In genomic region chr15:89206908-89207331, GRCh38 we compare ENCODE assay signal across 8 cellular contexts. TPM values are rescaled to one million over a fixed set of nuclear protein-coding genes. Genes with fewer than 3 reads are reported as not detected.
A peak's percentile ranks its signal among the peaks of the same experiment; 100 is the strongest.
DNase-seq lines count a peak whose midpoint lies in the region; ATAC-seq and TF ChIP-seq lines count a peak whose summit lies in the region.

No MANE protein-coding gene starts in this region.

- TF ChIP-seq CTCF in GM12864 (IDR thresholded peaks at IDR 0.05; ENCODE audit: low read depth, low read length, missing control alignments) = peak; percentile 99
- peak; percentile 99 for TF ChIP-seq CTCF in VCaP (conservative IDR thresholded peaks at IDR 0.05)
- peak; percentile 84 to 94 for TF ChIP-seq CTCF in brain (conservative IDR thresholded peaks at IDR 0.05)

- H3K36me3 Mint-ChIP-seq in brain = peaks cover 4% of the 10 kb centered on the region

- no peak overlapping the region for H3K4me3 ChIP-seq in GM12864 (ENCODE audit: low read depth, low read length)

- peaks cover 7% of the 10 kb centered on the region for H3K4me1 Mint-ChIP-seq in brain

- peak overlapping the region; percentile 48; the same call in 1 of the 2 replicates for H3K27ac ChIP-seq in VCaP

- H3K27ac Mint-ChIP-seq in brain = peak overlapping the region in 4 of 5 experiments; percentile 16 to 75 (median 61)

- H3K9me3 Mint-ChIP-seq in brain = no peaks in the 10 kb centered on the region

- H3K27me3 Mint-ChIP-seq in brain = no peaks in the 10 kb centered on the region

- peak overlapping the region in 3 of 5 experiments; percentile 0 to 52 (median 18) for H3K4me3 Mint-ChIP-seq in brain

- peak; percentile 78 for ATAC-seq in HG02588 (IDR thresholded peaks at IDR 0.05; ENCODE audit: unreplicated experiment)
- ATAC-seq in HG02970 (IDR thresholded peaks at IDR 0.05; ENCODE audit: low FRiP score, unreplicated experiment) = no peak

- no peak for DNase-seq in GM12864 (ENCODE audit: low read depth)
- peak; percentile 14 to 21 for DNase-seq in NCI-H1930 (lab: John Stamatoyannopoulos, UW)
- DNase-seq in iris pigment epithelial cell (ENCODE audit: low read depth) = peak; percentile 49
- DNase-seq in stimulated activated CD4-positive, alpha-beta T cell treated with anti-CD3 and anti-CD28 coated beads, Interleukin-12 subunit alpha, Interleukin-12 subunit beta, amount 100 ng/mL, for 48 hours (ENCODE audit: low read depth in 2 of 3, low spot score in 1 of 3) = peak; percentile 57 to 76 (median 67)

RNA-seq across cellular contexts. Expression of gene RLBP1, which starts 14.5 kb away (rescaled TPM):
- 1.1 TPM for polyA plus RNA-seq in brain (ENCODE audit: insufficient read depth, low read depth, low replicate concordance)

RNA-seq across cellular contexts. Expression of gene FANCI, which starts 36.9 kb away (rescaled TPM):
- 30.1 TPM for polyA plus RNA-seq in brain (ENCODE audit: insufficient read depth, low read depth, low replicate concordance)
